Comparison of ENCODE assay signal across 22 cellular contexts in the genomic region with DNA sequence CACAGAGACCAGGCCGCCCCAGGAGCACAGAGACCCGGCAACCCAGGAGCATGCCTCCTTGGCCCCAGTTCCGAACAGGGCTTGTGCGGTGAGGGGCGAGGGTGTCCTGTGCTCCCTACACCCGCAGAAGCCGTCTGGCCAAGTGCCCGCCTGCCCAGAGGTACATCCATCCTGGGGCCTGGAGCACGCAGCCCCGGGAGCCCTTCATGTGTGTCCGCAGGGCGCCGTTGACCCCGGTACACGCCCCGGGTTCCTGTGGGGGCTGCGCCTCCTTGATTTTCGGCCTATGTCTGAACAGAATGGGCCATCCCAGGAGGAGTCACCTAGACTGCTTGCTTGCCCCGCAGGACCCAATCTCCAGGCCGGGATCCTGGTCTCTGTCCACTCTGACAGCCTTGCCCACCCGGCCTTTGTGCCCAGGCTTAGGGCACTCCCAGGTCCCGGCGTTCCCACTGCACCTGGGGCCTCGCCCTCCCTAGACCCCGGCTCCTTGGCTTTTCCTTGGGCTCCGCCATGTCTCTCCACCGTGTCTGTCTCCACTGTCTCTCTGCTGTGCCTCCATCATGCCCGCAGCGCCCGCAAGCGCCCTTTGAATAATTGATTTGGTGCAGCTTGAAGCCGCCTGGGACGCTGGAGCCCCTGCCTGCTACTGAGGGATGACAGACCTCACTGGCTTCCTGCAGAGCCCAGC.
A peak's percentile ranks its signal among the peaks of the same experiment; 100 is the strongest.
DNase-seq lines count a peak whose midpoint lies in the region; ATAC-seq and TF ChIP-seq lines count a peak whose summit lies in the region.
"Had no signal": no experiment of that assay in that cellular context is flagged by ENCODE, and none has a peak within 500 bp of the region (broad histone marks: within the 10 kb centered on the region; RNA-seq: fewer than 3 reads in every experiment).

No MANE protein-coding gene starts in this region.

- no peaks in the 10 kb centered on the region for H3K9me3 ChIP-seq in colonic mucosa
- no peaks in the 10 kb centered on the region for H3K9me3 ChIP-seq in suprapubic skin
- H3K9me3 ChIP-seq: mucosa of descending colon, SJCRH30, testis had no signal

- whole genome bisulfite sequencing in suprapubic skin = 99% methylated on average over 19 of the region's 33 CpGs

- H3K4me3 ChIP-seq in colonic mucosa = no peak overlapping the region
- H3K4me3 ChIP-seq in suprapubic skin = no peak overlapping the region
- H3K4me3 ChIP-seq: mucosa of descending colon, SJCRH30, testis had no signal

- H3K27ac ChIP-seq in colonic mucosa = no peak overlapping the region
- no peak overlapping the region for H3K27ac ChIP-seq in suprapubic skin
- H3K27ac ChIP-seq: HL-60, SJCRH30, testis had no signal

- H3K4me1 ChIP-seq in colonic mucosa (no peaks in the 10 kb centered on the region), suprapubic skin (peaks cover 6% of the 10 kb centered on the region)
- H3K4me1 ChIP-seq: testis had no signal

- no peak for ATAC-seq in GM21367 (IDR thresholded peaks at IDR 0.05; ENCODE audit: unreplicated experiment)
- ATAC-seq in GM18907 (IDR thresholded peaks at IDR 0.05; ENCODE audit: unreplicated experiment) = no peak

- H3K27me3 ChIP-seq in colonic mucosa (no peaks in the 10 kb centered on the region), suprapubic skin (peaks cover 8% of the 10 kb centered on the region)
- H3K27me3 ChIP-seq: SJCRH30, testis had no signal

- no peak overlapping the region for H3K9ac ChIP-seq in colonic mucosa (ENCODE audit: low read depth in 2 of 2, low read length in 2 of 2)

- no peak for TF ChIP-seq EP300 in suprapubic skin (IDR thresholded peaks at IDR 0.05)

- intact Hi-C loops in colonic mucosa (cut with DNase I) = no loop called here

- peak; percentile 56 for DNase-seq in activated effector memory CD4-positive, alpha-beta T cell treated with anti-CD3 and anti-CD28 coated beads, Interleukin-2, amount 50 U/mL, for 16 hours
- no peak for DNase-seq in activated effector memory CD4-positive, alpha-beta T cell treated with Interleukin-2 at 50 U/mL for 16 hours
- peak; percentile 3 for DNase-seq in colonic mucosa
- peak; percentile 81 for DNase-seq in mesenteric fat pad (ENCODE audit: low spot score)
- DNase-seq in suprapubic skin (ENCODE audit: low spot score in 2 of 2) = peak; percentile 52 to 74
- DNase-seq in T-helper 9 cell = no peak
- DNase-seq: activated CD4-positive, alpha-beta T cell treated with anti-CD3 and anti-CD28 coated beads, Interleukin-2, amount 50 U/mL, for 4 hours; activated naive CD8-positive, alpha-beta T cell treated with anti-CD3 and anti-CD28 coated beads, Interleukin-2, amount 10 ng/mL, durations not matched to agents 7 days and 5 days; C1 segment of cervical spinal cord; GDM1; HFFc6; NCI-H1436; NCI-H2171; NCI-H774; OCI-M1; SJCRH30; stimulated activated CD4-positive, alpha-beta T cell treated with anti-CD3 and anti-CD28 coated beads, Interleukin-15, amount 100 ng/mL, for 24 hours; testis had no signal

- H3K36me3 ChIP-seq in colonic mucosa (no peaks in the 10 kb centered on the region), suprapubic skin (no peaks in the 10 kb centered on the region)
- H3K36me3 ChIP-seq: SJCRH30 had no signal

- TF ChIP-seq CTCF in colonic mucosa (IDR thresholded peaks at IDR 0.05) (no peak), suprapubic skin (IDR thresholded peaks at IDR 0.05) (no peak)

- no peak for TF ChIP-seq POLR2A in suprapubic skin (IDR thresholded peaks at IDR 0.05)

Comparison
In these comparisons a context has a peak if more than half of its experiments do, and no peak if none do; other contexts are left out.
1. DNase-seq: peak in activated effector memory CD4-positive, alpha-beta T cell treated with anti-CD3 and anti-CD28 coated beads, Interleukin-2, amount 50 U/mL, for 16 hours (single experiment), colonic mucosa (single experiment), mesenteric fat pad (single experiment) and suprapubic skin (2 of 2); none in activated effector memory CD4-positive, alpha-beta T cell treated with Interleukin-2 at 50 U/mL for 16 hours (single experiment) and T-helper 9 cell (single experiment).